Comparison of ENCODE assay signal across 8 cellular contexts in the genomic region with DNA sequence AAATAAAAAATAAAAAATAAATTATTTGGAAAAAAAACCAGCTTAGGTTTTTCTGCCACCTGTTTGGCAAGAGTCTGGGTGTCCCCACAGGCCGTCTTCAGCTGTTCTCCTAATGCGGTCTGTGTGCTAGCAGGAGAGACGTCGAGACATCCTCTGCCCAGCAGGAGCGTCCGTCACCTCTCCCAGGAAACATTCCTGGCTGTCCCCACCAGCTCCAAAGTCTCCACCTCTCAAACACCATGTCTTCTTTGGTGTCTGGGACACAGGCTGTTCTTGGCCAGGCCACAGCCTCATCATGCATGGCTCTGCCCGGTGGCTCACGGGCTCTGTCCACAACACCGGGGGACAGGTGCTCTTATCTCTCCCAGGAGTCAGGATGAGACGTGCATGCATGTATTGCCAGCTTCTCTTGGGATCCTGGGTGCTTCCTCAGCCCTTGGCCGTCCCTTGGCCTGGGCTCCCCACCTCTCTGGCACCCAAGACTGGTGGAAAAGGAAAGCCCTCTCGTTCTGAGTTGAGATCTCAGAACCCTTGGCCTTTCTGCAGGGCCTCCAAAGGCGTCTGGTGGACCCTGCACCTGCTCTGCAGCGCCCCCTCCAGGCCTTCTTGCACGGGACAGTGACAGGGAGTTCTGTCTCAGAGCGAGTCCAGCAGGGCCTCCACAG.
DNase-seq lines count a peak whose midpoint lies in the region; ATAC-seq and TF ChIP-seq lines count a peak whose summit lies in the region.

No MANE protein-coding gene starts in this region.

- peaks cover 39 to 71% (median 62%) of the 10 kb centered on the region in 4 donors for H3K4me1 ChIP-seq in stomach

- intact Hi-C loops in stomach (cut with DNase I; ENCODE audit: low total_unique reads): no loop called here
- intact Hi-C loops in sciatic nerve (cut with DNase I): no loop called here

- peak; percentile 57 for TF ChIP-seq CTCF in LNCAP (IDR thresholded peaks at IDR 0.05)
- TF ChIP-seq CTCF in stomach (IDR thresholded peaks at IDR 0.05): peak in 2 of 7 experiments; percentile 24 to 39

- peak; percentile 58 for DNase-seq in ELR (ENCODE audit: low read depth)
- peak; percentile 37 for DNase-seq in activated T-cell treated with anti-CD3 and anti-CD28 coated beads, Interleukin-2, amount 50 U/mL, for 1 hour
- DNase-seq in inferior parietal cortex (ENCODE audit: extremely low spot score): peak; percentile 51
- DNase-seq in stomach: peak; percentile 70
- no peak for DNase-seq in NCI-H146 (lab: John Stamatoyannopoulos, UW)
- DNase-seq in sciatic nerve (ENCODE audit: low spot score): no peak
- no peak for DNase-seq in NCI-H187 (lab: John Stamatoyannopoulos, UW)

- no peak for TF ChIP-seq EP300 in stomach (IDR thresholded peaks at IDR 0.05)

- no peak for ATAC-seq in sciatic nerve

- H3K36me3 ChIP-seq in stomach: no peaks in the 10 kb centered on the region

- H3K27me3 ChIP-seq in stomach: peaks cover 0 to 92% (median 29%) of the 10 kb centered on the region in 3 donors

- TF ChIP-seq POLR2A in stomach (IDR thresholded peaks at IDR 0.05): no peak

- no peak overlapping the region for H3K4me3 ChIP-seq in stomach

- H3K9me3 ChIP-seq in stomach: no peaks in the 10 kb centered on the region

- H3K27ac ChIP-seq in stomach: peak overlapping the region in 4 of 5 donors; percentile 67 to 86 (median 78)

- WGBS in stomach, 5 donors: 64 to 83% (median 71%) methylated on average over 8 to 16 of the region's 16 CpGs

Comparison
In these comparisons a context has a peak if more than half of its experiments do, and no peak if none do; other contexts are left out.
1. DNase-seq: peak in ELR (single experiment), activated T-cell treated with anti-CD3 and anti-CD28 coated beads, Interleukin-2, amount 50 U/mL, for 1 hour (single experiment), inferior parietal cortex (single experiment) and stomach (single experiment); none in NCI-H146 (single experiment), sciatic nerve (single experiment) and NCI-H187 (0 of 2).